21 cellular contexts compared by ENCODE assay signal in genomic region chr1:186283374-186283773, GRCh38. TPM values are rescaled to one million over a fixed set of nuclear protein-coding genes. Genes with fewer than 3 reads are reported as not detected.
A peak's percentile ranks its signal among the peaks of the same experiment; 100 is the strongest.
DNase-seq lines count a peak whose midpoint lies in the region; ATAC-seq, FAIRE-seq and TF ChIP-seq lines count a peak whose summit lies in the region.
"Had no signal": no experiment of that assay in that cellular context is flagged by ENCODE, and none has a peak within 500 bp of the region (broad histone marks: within the 10 kb centered on the region; RNA-seq: fewer than 3 reads in every experiment).

No MANE protein-coding gene starts in this region.

- peaks cover 5 to 34% (median 21%) of the 10 kb centered on the region in 4 donors for H3K4me1 Mint-ChIP-seq in CD4-positive, CD25-positive, alpha-beta regulatory T cell
- H3K4me1 Mint-ChIP-seq in nephron progenitor cell: peaks cover 6% of the 10 kb centered on the region
- H3K4me1 Mint-ChIP-seq: memory B cell had no signal

- peaks cover 7% of the 10 kb centered on the region for H3K4me1 ChIP-seq in CD4-positive, CD25-positive, alpha-beta regulatory T cell (ENCODE audit: control insufficient read depth, insufficient read depth, low read length, poor library complexity, severe bottlenecking)
- H3K4me1 ChIP-seq in transverse colon: no peaks in the 10 kb centered on the region

- TF ChIP-seq CTCF in transverse colon (IDR thresholded peaks at IDR 0.05) (no peak), nephron progenitor cell (IDR thresholded peaks at IDR 0.05) (no peak)

- peaks cover 0 to 2% (median 0%) of the 10 kb centered on the region in 7 donors for H3K9me3 Mint-ChIP-seq in CD4-positive, CD25-positive, alpha-beta regulatory T cell
- no peaks in the 10 kb centered on the region for H3K9me3 Mint-ChIP-seq in nephron progenitor cell
- H3K9me3 Mint-ChIP-seq: memory B cell, neural crest cell had no signal

- no peaks in the 10 kb centered on the region for H3K9me3 ChIP-seq in CD4-positive, CD25-positive, alpha-beta regulatory T cell (ENCODE audit: control insufficient read depth in 2 of 2, low read length in 2 of 2)
- no peaks in the 10 kb centered on the region for H3K9me3 ChIP-seq in transverse colon

- in situ Hi-C loops in transverse colon (cut with MboI; ENCODE audit: low pct_ligation_motif_present in 1 of 4, low pct_unique_long_range_greater_than_20kb in 1 of 4, low sequenced_read_pairs in 3 of 4): no loop called here

- H3K27me3 ChIP-seq in CD4-positive, CD25-positive, alpha-beta regulatory T cell (ENCODE audit: control insufficient read depth, insufficient read depth, low read length): no peaks in the 10 kb centered on the region
- no peaks in the 10 kb centered on the region for H3K27me3 ChIP-seq in transverse colon

- no peak for TF ChIP-seq POLR2A in transverse colon (IDR thresholded peaks at IDR 0.05)

- peak overlapping the region in 1 of 4 donors; percentile 36 for H3K4me3 Mint-ChIP-seq in CD4-positive, CD25-positive, alpha-beta regulatory T cell
- H3K4me3 Mint-ChIP-seq in nephron progenitor cell: no peak overlapping the region
- H3K4me3 Mint-ChIP-seq: memory B cell, neural crest cell had no signal

- ATAC-seq in CD4-positive, CD25-positive, alpha-beta regulatory T cell (ENCODE audit: low read depth in 2 of 2): peak in 1 of 2 donors; percentile 28
- ATAC-seq in GM21619 (IDR thresholded peaks at IDR 0.05; ENCODE audit: unreplicated experiment) (peak; percentile 68), HG03342 (IDR thresholded peaks at IDR 0.05; ENCODE audit: unreplicated experiment) (peak; percentile 71), Right ventricle myocardium superior (ENCODE audit: poor library complexity) (no peak)
- ATAC-seq: sciatic nerve had no signal

- peak overlapping the region; percentile 34 for H3K4me3 ChIP-seq in CD4-positive, CD25-positive, alpha-beta regulatory T cell (ENCODE audit: low read depth, low read length)
- H3K4me3 ChIP-seq in transverse colon: no peak overlapping the region

- no peak for TF ChIP-seq EP300 in transverse colon (IDR thresholded peaks at IDR 0.05; ENCODE audit: low read depth)

- H3K27ac ChIP-seq in CD4-positive, CD25-positive, alpha-beta regulatory T cell (ENCODE audit: insufficient read depth, low read length, poor library complexity, severe bottlenecking): no peak overlapping the region
- H3K27ac ChIP-seq in transverse colon: no peak overlapping the region

- no peaks in the 10 kb centered on the region for H3K27me3 Mint-ChIP-seq in CD4-positive, CD25-positive, alpha-beta regulatory T cell
- peaks cover 3% of the 10 kb centered on the region for H3K27me3 Mint-ChIP-seq in nephron progenitor cell (ENCODE audit: low read depth, poor library complexity)
- H3K27me3 Mint-ChIP-seq: memory B cell had no signal

- FAIRE-seq in GM18507 (lab: Jason Lieb, UNC): no peak
- FAIRE-seq: bronchial epithelial cell, endometrium had no signal

- intact Hi-C loops in transverse colon (cut with DNase I; ENCODE audit: low total_unique reads): no loop called here
- intact Hi-C loops in Right ventricle myocardium superior (cut with DNase I): no loop called here

- no peaks in the 10 kb centered on the region for H3K36me3 Mint-ChIP-seq in CD4-positive, CD25-positive, alpha-beta regulatory T cell
- H3K36me3 Mint-ChIP-seq in nephron progenitor cell (ENCODE audit: low read depth): no peaks in the 10 kb centered on the region
- H3K36me3 Mint-ChIP-seq: memory B cell had no signal

- H3K36me3 ChIP-seq in CD4-positive, CD25-positive, alpha-beta regulatory T cell (ENCODE audit: control insufficient read depth, insufficient read depth, low read length): no peaks in the 10 kb centered on the region
- H3K36me3 ChIP-seq in transverse colon: no peaks in the 10 kb centered on the region

- DNase-seq in CD4-positive, CD25-positive, alpha-beta regulatory T cell: no peak
- DNase-seq in GM18507 (ENCODE audit: extremely low spot score, insufficient read length, low read depth) (peak; percentile 3), transverse colon (no peak), Right ventricle myocardium superior (no peak), nephron progenitor cell (no peak), activated gamma-delta T cell treated with Interleukin-2 at 50 U/mL for 16 hours (no peak)
- DNase-seq: activated CD4-positive, alpha-beta T cell treated with anti-CD3 and anti-CD28 coated beads for 48 hours; DMS 273 treated with DMSO at 0.1 percent for 48 hours; foreskin melanocyte; Karpas-422; NCI-H146; NCI-H69; stimulated activated CD4-positive, alpha-beta T cell treated with anti-CD3 and anti-CD28 coated beads, Interleukin-4, amount 100 ng/mL, for 24 hours had no signal

- 50 to 68% methylated on average over 3 of the region's 3 CpGs for WGBS in transverse colon (ENCODE audit: low coverage in 1 of 2), 2 donors

- peak overlapping the region in 2 of 3 donors; percentile 40 to 89 for H3K27ac Mint-ChIP-seq in CD4-positive, CD25-positive, alpha-beta regulatory T cell
- no peak overlapping the region for H3K27ac Mint-ChIP-seq in nephron progenitor cell
- H3K27ac Mint-ChIP-seq: memory B cell had no signal

RNA-seq across cellular contexts. Expression of gene PRG4, which starts 12.7 kb away (rescaled TPM):
- total RNA-seq in CD4-positive, CD25-positive, alpha-beta regulatory T cell: 3.4 TPM
- under 1 TPM; 0.21 to 0.95 (median 0.50) TPM for polyA plus RNA-seq in CD4-positive, CD25-positive, alpha-beta regulatory T cell
- under 1 TPM in 3 of 4 donors, not detected in 1; 0.27 to 0.48 (median 0.37) TPM for total RNA-seq in transverse colon
- 0.05 TPM for total RNA-seq in Right ventricle myocardium superior
- total RNA-seq: bronchial epithelial cell, neural crest cell, RPMI7951 had no signal
